1 cellular context compared by ENCODE assay signal in the genomic region with DNA sequence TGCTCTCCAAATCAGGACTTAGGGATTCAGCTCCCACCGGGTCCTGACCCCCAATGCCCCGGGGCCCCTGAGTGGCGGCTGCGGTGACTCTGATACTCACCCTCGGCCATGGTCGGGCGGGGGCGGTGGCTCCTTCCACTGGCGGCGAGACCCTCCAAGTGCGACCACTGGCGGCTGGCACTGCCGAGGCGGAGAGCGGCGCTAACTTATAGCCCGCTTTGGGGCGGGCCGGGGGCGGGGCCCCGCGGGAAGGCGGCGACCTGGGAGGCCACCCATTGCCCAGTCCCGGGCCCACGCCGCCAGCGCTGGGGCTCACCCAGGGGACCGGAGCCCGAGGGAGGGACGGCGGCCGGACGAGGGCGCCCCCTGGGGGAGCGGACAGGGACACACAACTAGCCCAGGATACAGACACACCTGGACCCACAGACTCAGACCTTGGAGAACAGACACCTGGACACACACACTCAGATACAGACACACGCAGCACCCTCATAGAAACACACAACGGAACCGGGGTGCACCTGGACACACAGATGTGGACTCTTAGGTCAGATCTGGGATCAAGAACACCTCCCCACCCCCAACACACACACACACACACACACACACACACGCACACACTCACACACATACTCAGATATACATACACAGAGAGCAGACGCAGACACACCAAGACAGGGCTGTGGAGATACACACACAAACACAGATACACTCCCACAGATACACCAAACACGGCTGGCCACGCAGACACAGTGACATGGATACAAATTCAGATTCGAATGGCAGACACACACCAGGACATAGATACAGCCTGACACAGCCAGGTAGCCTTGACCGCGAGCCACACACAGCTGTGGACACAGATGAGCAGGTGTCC.
A peak's percentile ranks its signal among the peaks of the same experiment; 100 is the strongest.
TF ChIP-seq lines count a peak whose summit lies in the region.

TSS of gene TGM2 (minus strand) at position 182 of the 877 bp plus-strand sequence. CDS start at position 110, 72 bp downstream.

TF ChIP-seq in K562, 482 proteins besides CTCF, POLR2A, EP300 and RAD21 (continued from another document and continues in another):
- TF ChIP-seq, protein P1, sequence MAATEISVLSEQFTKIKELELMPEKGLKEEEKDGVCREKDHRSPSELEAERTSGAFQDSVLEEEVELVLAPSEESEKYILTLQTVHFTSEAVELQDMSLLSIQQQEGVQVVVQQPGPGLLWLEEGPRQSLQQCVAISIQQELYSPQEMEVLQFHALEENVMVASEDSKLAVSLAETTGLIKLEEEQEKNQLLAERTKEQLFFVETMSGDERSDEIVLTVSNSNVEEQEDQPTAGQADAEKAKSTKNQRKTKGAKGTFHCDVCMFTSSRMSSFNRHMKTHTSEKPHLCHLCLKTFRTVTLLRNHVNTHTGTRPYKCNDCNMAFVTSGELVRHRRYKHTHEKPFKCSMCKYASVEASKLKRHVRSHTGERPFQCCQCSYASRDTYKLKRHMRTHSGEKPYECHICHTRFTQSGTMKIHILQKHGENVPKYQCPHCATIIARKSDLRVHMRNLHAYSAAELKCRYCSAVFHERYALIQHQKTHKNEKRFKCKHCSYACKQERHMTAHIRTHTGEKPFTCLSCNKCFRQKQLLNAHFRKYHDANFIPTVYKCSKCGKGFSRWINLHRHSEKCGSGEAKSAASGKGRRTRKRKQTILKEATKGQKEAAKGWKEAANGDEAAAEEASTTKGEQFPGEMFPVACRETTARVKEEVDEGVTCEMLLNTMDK (IDR thresholded peaks at IDR 0.05; ENCODE audit: borderline replicate concordance, insufficient read depth, low read depth, low read length, poor library complexity, severe bottlenecking), result peak; percentile 90
- TF ChIP-seq KLF10 (CRISPR knock-in tag; IDR thresholded peaks at IDR 0.05) (no peak), NCOA6 (IDR thresholded peaks at IDR 0.05) (no peak), RBM39 (optimal IDR thresholded peaks at IDR 0.05; ENCODE audit: low read depth, low read length) (no peak), HDAC3 (IDR thresholded peaks at IDR 0.05; ENCODE audit: borderline replicate concordance, partially characterized antibody) (no peak), THAP12 (CRISPR knock-in tag; IDR thresholded peaks at IDR 0.05) (no peak), ZFX (CRISPR knock-in tag; IDR thresholded peaks at IDR 0.05) (no peak), CLOCK (CRISPR knock-in tag; IDR thresholded peaks at IDR 0.05; ENCODE audit: borderline replicate concordance) (no peak), ZBTB26 (CRISPR knock-in tag; IDR thresholded peaks at IDR 0.05) (peak; percentile 80), ERF (CRISPR knock-in tag; IDR thresholded peaks at IDR 0.05) (no peak), TAF1 (IDR thresholded peaks at IDR 0.05; ENCODE audit: control insufficient read depth, extremely low read depth, insufficient read depth, low read length, severe bottlenecking) (peak; percentile 22), NR3C1 (CRISPR knock-in tag; IDR thresholded peaks at IDR 0.05) (no peak), ARNT (IDR thresholded peaks at IDR 0.05) (peak; percentile 55 to 84; a peak in 2 of 4 replicates), MCM3 (IDR thresholded peaks at IDR 0.05) (peak; percentile 98), PKNOX1 (IDR thresholded peaks at IDR 0.05) (peak; percentile 57), NFIC (IDR thresholded peaks at IDR 0.05) (0 out of 2 replicates have a peak, but pooled peaks have one; percentile 9), WHSC1 (IDR thresholded peaks at IDR 0.05; ENCODE audit: low read length) (no peak), CHAMP1 (IDR thresholded peaks at IDR 0.05) (no peak), MAFG (tag; conservative IDR thresholded peaks at IDR 0.05) (no peak), ZNF165 (CRISPR knock-in tag; IDR thresholded peaks at IDR 0.05; ENCODE audit: borderline replicate concordance) (no peak), RB1 (IDR thresholded peaks at IDR 0.05; ENCODE audit: low read depth) (peak; percentile 83), CREM (IDR thresholded peaks at IDR 0.05; ENCODE audit: low read depth) (peak; percentile 38), HDAC1 (IDR thresholded peaks at IDR 0.05) (peak in 1 of 2 experiments; percentile 53; a peak in 2 of 4 replicates), ZNF764 (CRISPR knock-in tag; IDR thresholded peaks at IDR 0.05; ENCODE audit: low read depth) (no peak), NBN (IDR thresholded peaks at IDR 0.05; ENCODE audit: low read depth) (peak; percentile 53; the same call in 1 of the 2 replicates), MECOM (CRISPR knock-in tag; IDR thresholded peaks at IDR 0.05) (no peak), ZNF41 (CRISPR knock-in tag; conservative IDR thresholded peaks at IDR 0.05) (no peak)
- TF ChIP-seq, protein P2, sequence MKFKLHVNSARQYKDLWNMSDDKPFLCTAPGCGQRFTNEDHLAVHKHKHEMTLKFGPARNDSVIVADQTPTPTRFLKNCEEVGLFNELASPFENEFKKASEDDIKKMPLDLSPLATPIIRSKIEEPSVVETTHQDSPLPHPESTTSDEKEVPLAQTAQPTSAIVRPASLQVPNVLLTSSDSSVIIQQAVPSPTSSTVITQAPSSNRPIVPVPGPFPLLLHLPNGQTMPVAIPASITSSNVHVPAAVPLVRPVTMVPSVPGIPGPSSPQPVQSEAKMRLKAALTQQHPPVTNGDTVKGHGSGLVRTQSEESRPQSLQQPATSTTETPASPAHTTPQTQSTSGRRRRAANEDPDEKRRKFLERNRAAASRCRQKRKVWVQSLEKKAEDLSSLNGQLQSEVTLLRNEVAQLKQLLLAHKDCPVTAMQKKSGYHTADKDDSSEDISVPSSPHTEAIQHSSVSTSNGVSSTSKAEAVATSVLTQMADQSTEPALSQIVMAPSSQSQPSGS (CRISPR knock-in tag; IDR thresholded peaks at IDR 0.05), result no peak
- TF ChIP-seq, protein P3, sequence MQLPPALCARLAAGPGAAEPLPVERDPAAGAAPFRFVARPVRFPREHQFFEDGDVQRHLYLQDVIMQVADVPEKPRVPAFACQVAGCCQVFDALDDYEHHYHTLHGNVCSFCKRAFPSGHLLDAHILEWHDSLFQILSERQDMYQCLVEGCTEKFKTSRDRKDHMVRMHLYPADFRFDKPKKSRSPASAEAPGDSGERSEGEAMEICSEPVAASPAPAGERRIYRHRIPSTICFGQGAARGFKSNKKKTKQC (CRISPR knock-in tag; IDR thresholded peaks at IDR 0.05), result no peak
- TF ChIP-seq, protein P4, sequence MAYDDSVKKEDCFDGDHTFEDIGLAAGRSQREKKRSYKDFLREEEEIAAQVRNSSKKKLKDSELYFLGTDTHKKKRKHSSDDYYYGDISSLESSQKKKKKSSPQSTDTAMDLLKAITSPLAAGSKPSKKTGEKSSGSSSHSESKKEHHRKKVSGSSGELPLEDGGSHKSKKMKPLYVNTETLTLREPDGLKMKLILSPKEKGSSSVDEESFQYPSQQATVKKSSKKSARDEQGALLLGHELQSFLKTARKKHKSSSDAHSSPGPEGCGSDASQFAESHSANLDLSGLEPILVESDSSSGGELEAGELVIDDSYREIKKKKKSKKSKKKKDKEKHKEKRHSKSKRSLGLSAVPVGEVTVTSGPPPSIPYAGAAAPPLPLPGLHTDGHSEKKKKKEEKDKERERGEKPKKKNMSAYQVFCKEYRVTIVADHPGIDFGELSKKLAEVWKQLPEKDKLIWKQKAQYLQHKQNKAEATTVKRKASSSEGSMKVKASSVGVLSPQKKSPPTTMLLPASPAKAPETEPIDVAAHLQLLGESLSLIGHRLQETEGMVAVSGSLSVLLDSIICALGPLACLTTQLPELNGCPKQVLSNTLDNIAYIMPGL (CRISPR knock-in tag; IDR thresholded peaks at IDR 0.05), result no peak
- TF ChIP-seq, protein P5, sequence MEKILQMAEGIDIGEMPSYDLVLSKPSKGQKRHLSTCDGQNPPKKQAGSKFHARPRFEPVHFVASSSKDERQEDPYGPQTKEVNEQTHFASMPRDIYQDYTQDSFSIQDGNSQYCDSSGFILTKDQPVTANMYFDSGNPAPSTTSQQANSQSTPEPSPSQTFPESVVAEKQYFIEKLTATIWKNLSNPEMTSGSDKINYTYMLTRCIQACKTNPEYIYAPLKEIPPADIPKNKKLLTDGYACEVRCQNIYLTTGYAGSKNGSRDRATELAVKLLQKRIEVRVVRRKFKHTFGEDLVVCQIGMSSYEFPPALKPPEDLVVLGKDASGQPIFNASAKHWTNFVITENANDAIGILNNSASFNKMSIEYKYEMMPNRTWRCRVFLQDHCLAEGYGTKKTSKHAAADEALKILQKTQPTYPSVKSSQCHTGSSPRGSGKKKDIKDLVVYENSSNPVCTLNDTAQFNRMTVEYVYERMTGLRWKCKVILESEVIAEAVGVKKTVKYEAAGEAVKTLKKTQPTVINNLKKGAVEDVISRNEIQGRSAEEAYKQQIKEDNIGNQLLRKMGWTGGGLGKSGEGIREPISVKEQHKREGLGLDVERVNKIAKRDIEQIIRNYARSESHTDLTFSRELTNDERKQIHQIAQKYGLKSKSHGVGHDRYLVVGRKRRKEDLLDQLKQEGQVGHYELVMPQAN (IDR thresholded peaks at IDR 0.05; ENCODE audit: borderline replicate concordance), result peak; percentile 48; the same call in 1 of the 2 replicates
